1 cellular context compared by ENCODE assay signal in the genomic region with DNA sequence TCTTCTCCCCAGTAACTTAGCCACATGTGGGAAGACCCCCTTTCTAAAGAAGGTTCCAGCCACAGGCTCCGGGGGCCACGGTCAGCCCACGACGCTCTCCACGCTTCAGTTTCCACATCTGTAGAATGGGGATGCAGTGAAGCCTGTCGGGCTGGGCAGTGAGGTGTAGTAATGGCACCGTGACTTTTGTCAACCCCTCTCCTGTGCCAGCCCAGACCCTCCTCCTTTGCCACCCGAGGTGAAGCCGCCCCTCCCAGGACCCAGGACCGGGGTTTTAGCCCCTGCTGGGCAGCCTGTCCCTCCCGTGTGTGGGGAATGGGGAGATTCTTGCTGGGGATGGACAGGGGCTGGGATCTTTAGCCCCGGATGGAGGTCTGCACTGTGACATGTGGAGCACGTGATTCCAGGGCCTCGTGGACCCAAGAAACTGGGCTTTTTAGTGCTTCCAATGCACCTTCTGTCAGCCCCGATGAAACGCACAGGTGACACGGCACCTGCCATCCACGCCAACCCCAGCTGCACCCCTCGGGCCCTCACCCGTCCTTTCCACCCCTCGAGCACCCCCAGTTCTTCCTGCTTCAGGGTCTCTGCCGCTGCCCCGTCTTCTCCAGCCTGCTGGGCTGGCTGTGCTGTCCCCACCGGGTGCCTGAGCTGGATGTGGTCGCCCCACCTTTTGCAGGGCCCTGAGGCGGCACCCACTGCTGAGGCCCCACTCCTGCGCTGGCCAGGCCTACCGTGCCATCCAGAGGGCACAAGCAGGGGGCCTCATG.
TF ChIP-seq lines count a peak whose summit lies in the region.

No MANE protein-coding gene starts in this region.

TF ChIP-seq in HepG2, 621 proteins besides CTCF, POLR2A, EP300 and RAD21:
- TF ChIP-seq ATF3 (CRISPR knock-in tag; IDR thresholded peaks at IDR 0.05) (no peak), HNRNPLL (IDR thresholded peaks at IDR 0.05; ENCODE audit: low read depth, low read length, poor library complexity, severe bottlenecking) (no peak), RNF2 (conservative IDR thresholded peaks at IDR 0.05; ENCODE audit: low read depth) (no peak), GABPB1 (CRISPR knock-in tag; IDR thresholded peaks at IDR 0.05) (no peak), ZNF501 (CRISPR knock-in tag; IDR thresholded peaks at IDR 0.05) (no peak), ZNF382 (CRISPR knock-in tag; IDR thresholded peaks at IDR 0.05; ENCODE audit: borderline replicate concordance) (no peak), TFDP2 (CRISPR knock-in tag; IDR thresholded peaks at IDR 0.05) (no peak), HNRNPUL1 (IDR thresholded peaks at IDR 0.05; ENCODE audit: low read depth, low read length) (no peak), ZNF557 (CRISPR knock-in tag; IDR thresholded peaks at IDR 0.05) (no peak), ZFP90 (CRISPR knock-in tag; IDR thresholded peaks at IDR 0.05; ENCODE audit: borderline replicate concordance) (no peak), ZNF629 (CRISPR knock-in tag; conservative IDR thresholded peaks at IDR 0.05) (peak; percentile 74), ZNF878 (CRISPR knock-in tag; IDR thresholded peaks at IDR 0.05) (no peak), RXRA (CRISPR knock-in tag; IDR thresholded peaks at IDR 0.05) (no peak), ZNF121 (CRISPR knock-in tag; IDR thresholded peaks at IDR 0.05) (no peak), ZNF766 (CRISPR knock-in tag; IDR thresholded peaks at IDR 0.05; ENCODE audit: borderline replicate concordance) (no peak), PRDM15 (CRISPR knock-in tag; IDR thresholded peaks at IDR 0.05) (no peak), CREB1 (IDR thresholded peaks at IDR 0.05) (no peak), CREB1 (CRISPR knock-in tag; IDR thresholded peaks at IDR 0.05) (no peak), ZBTB49 (CRISPR knock-in tag; IDR thresholded peaks at IDR 0.05; ENCODE audit: borderline replicate concordance) (no peak), ZNF431 (CRISPR knock-in tag; IDR thresholded peaks at IDR 0.05; ENCODE audit: borderline replicate concordance, low read depth) (no peak), KDM5B (CRISPR knock-in tag; IDR thresholded peaks at IDR 0.05; ENCODE audit: borderline replicate concordance) (no peak), BHLHE40 (IDR thresholded peaks at IDR 0.05; ENCODE audit: low read length) (0 out of 2 replicates have a peak, but pooled peaks have one; percentile 13), ZSCAN12 (CRISPR knock-in tag; IDR thresholded peaks at IDR 0.05) (no peak), ZNF101 (CRISPR knock-in tag; IDR thresholded peaks at IDR 0.05; ENCODE audit: borderline replicate concordance, low read depth) (no peak), GATAD1 (CRISPR knock-in tag; IDR thresholded peaks at IDR 0.05) (no peak)
- TF ChIP-seq, protein P1, sequence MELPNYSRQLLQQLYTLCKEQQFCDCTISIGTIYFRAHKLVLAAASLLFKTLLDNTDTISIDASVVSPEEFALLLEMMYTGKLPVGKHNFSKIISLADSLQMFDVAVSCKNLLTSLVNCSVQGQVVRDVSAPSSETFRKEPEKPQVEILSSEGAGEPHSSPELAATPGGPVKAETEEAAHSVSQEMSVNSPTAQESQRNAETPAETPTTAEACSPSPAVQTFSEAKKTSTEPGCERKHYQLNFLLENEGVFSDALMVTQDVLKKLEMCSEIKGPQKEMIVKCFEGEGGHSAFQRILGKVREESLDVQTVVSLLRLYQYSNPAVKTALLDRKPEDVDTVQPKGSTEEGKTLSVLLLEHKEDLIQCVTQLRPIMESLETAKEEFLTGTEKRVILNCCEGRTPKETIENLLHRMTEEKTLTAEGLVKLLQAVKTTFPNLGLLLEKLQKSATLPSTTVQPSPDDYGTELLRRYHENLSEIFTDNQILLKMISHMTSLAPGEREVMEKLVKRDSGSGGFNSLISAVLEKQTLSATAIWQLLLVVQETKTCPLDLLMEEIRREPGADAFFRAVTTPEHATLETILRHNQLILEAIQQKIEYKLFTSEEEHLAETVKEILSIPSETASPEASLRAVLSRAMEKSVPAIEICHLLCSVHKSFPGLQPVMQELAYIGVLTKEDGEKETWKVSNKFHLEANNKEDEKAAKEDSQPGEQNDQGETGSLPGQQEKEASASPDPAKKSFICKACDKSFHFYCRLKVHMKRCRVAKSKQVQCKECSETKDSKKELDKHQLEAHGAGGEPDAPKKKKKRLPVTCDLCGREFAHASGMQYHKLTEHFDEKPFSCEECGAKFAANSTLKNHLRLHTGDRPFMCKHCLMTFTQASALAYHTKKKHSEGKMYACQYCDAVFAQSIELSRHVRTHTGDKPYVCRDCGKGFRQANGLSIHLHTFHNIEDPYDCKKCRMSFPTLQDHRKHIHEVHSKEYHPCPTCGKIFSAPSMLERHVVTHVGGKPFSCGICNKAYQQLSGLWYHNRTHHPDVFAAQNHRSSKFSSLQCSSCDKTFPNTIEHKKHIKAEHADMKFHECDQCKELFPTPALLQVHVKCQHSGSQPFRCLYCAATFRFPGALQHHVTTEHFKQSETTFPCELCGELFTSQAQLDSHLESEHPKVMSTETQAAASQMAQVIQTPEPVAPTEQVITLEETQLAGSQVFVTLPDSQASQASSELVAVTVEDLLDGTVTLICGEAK (IDR thresholded peaks at IDR 0.05): no peak
- TF ChIP-seq, protein P1 (CRISPR knock-in tag; IDR thresholded peaks at IDR 0.05): peak; percentile 1; the same call in 1 of the 2 replicates
- TF ChIP-seq, protein P2, sequence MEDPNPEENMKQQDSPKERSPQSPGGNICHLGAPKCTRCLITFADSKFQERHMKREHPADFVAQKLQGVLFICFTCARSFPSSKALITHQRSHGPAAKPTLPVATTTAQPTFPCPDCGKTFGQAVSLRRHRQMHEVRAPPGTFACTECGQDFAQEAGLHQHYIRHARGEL (CRISPR knock-in tag; IDR thresholded peaks at IDR 0.05): no peak
